ENCODE assay signal across 23 cellular contexts in the genomic region with DNA sequence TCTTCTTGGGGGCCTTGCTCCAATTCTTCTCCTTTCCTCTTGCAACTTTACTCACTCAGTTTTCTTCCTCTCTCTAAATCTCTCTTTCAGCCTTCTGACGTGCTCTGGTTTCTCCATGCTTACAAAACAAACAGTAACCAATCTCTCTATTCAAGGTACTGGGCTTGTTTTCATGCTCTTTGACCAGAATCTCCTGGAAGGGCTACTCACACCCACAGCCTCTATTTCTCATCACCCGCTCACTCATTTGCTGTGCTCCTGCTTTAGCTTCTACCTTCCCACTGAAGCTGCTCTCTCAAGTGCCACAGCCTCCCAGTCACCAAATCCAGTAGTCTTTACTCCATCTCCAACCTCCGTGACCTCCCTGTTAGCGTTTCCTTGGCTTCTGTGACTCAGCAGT.
DNase-seq lines count a peak whose midpoint lies in the region; ATAC-seq, FAIRE-seq and TF ChIP-seq lines count a peak whose summit lies in the region.
"Had no signal": no experiment of that assay in that cellular context is flagged by ENCODE, and none has a peak within 500 bp of the region (broad histone marks: within the 10 kb centered on the region; RNA-seq: fewer than 3 reads in every experiment).

No MANE protein-coding gene starts in this region.

- H3K4me2 ChIP-seq in HepG2 (ENCODE audit: low read depth, low read length) (no peak overlapping the region), mammary epithelial cell (ENCODE audit: insufficient read depth, low read depth, low read length) (no peak overlapping the region)

- no peaks in the 10 kb centered on the region for H3K9me3 Mint-ChIP-seq in WTC11
- H3K9me3 Mint-ChIP-seq: CD8-positive, alpha-beta T cell; HFFc6; IgD-negative memory B cell had no signal

- BruUV-seq in HepG2 (replicated peaks; lab: Mats Ljungman, UMichigan) (no TSS peak), mammary epithelial cell (replicated peaks; lab: Mats Ljungman, UMichigan) (no TSS peak)

- H3K4me1 ChIP-seq in HepG2 (ENCODE audit: insufficient read depth, low read length) (peaks cover 18% of the 10 kb centered on the region), vagina (peaks cover 9% of the 10 kb centered on the region), mammary epithelial cell (ENCODE audit: insufficient read depth, low read length) (no peaks in the 10 kb centered on the region)
- H3K4me1 ChIP-seq: BE2C had no signal

- H4K20me1 ChIP-seq in HepG2 (ENCODE audit: insufficient read depth, low read length) (no peaks in the 10 kb centered on the region; the same call in 1 of the 2 replicates), mammary epithelial cell (ENCODE audit: insufficient read depth, low read length) (no peaks in the 10 kb centered on the region)

- no peak overlapping the region for H3K4me3 Mint-ChIP-seq in WTC11
- H3K4me3 Mint-ChIP-seq: CD8-positive, alpha-beta T cell; HFFc6; IgD-negative memory B cell had no signal

- TF ChIP-seq EP300 in HepG2 (IDR thresholded peaks at IDR 0.05; ENCODE audit: low read depth in 2 of 2, low read length in 2 of 2) (no peak), HepG2 (CRISPR knock-in tag; IDR thresholded peaks at IDR 0.05; ENCODE audit: borderline replicate concordance) (no peak)

- H3K9ac ChIP-seq in HepG2 (ENCODE audit: insufficient read depth, low read depth, low read length) (no peak overlapping the region), mammary epithelial cell (ENCODE audit: insufficient read depth, low read length) (no peak overlapping the region)

- no peaks in the 10 kb centered on the region for H3K36me3 Mint-ChIP-seq in WTC11

- in situ Hi-C loops in HepG2 (cut with HindIII; ENCODE audit: extremely low pct_ligation_motif_present, low pct_unique_long_range_greater_than_20kb): no loop called here
- in situ Hi-C loops in mammary epithelial cell (cut with MboI; ENCODE audit: low sequenced_read_pairs in 2 of 2): no loop called here

- H2AFZ ChIP-seq in HepG2 (ENCODE audit: low read length) (no peak overlapping the region), mammary epithelial cell (ENCODE audit: low read depth, low read length) (no peak overlapping the region)

- H3K27ac ChIP-seq in HepG2 (ENCODE audit: extremely low read length, insufficient read depth, low read length) (peak overlapping the region; percentile 16), vagina (peak overlapping the region; percentile 31), mammary epithelial cell (ENCODE audit: insufficient read depth, low read depth, low read length) (no peak overlapping the region)
- H3K27ac ChIP-seq: C4-2B, HL-60 had no signal

- H3K79me2 ChIP-seq in HepG2 (ENCODE audit: insufficient read depth, low read length) (no peaks in the 10 kb centered on the region), mammary epithelial cell (ENCODE audit: insufficient read depth, low read length) (no peaks in the 10 kb centered on the region)

- intact Hi-C loops in HepG2 (cut with micrococcal nuclease; ENCODE audit: unreplicated experiment): no loop called here
- intact Hi-C loops in vagina (cut with DNase I): no loop called here
- intact Hi-C loops in mammary epithelial cell (cut with micrococcal nuclease): no loop called here

- no peak for TF ChIP-seq POLR2A in HepG2 (IDR thresholded peaks at IDR 0.05; ENCODE audit: insufficient read depth in 1 of 2, low read depth in 2 of 2, low read length in 2 of 2)
- TF ChIP-seq POLR2A in vagina (IDR thresholded peaks at IDR 0.05): no peak

- H3K27me3 Mint-ChIP-seq in WTC11 (ENCODE audit: low read depth): no peaks in the 10 kb centered on the region
- H3K27me3 Mint-ChIP-seq: IgD-negative memory B cell had no signal

- H3K27ac Mint-ChIP-seq in WTC11: no peak overlapping the region
- H3K27ac Mint-ChIP-seq: CD8-positive, alpha-beta T cell; HFFc6; IgD-negative memory B cell had no signal

- no peak for TF ChIP-seq RAD21 in HepG2 (CRISPR knock-in tag; IDR thresholded peaks at IDR 0.05)

- H3K36me3 ChIP-seq in HepG2 (replicated peaks in 1 of 2; ENCODE audit: control insufficient read depth in 1 of 2, insufficient read depth in 2 of 2, low read length in 2 of 2): peaks cover 29 to 85% of the 10 kb centered on the region in 2 experiments
- peaks cover 0 to 8% of the 10 kb centered on the region in 2 donors for H3K36me3 ChIP-seq in vagina
- peaks cover 2% of the 10 kb centered on the region for H3K36me3 ChIP-seq in mammary epithelial cell (ENCODE audit: insufficient read depth, low read length)
- H3K36me3 ChIP-seq: BE2C had no signal

- dilution Hi-C loops in mammary epithelial cell (cut with HindIII; ENCODE audit: low sequenced_read_pairs): no loop called here

- no peak for TF ChIP-seq CTCF in HepG2 (CRISPR knock-in tag; IDR thresholded peaks at IDR 0.05)
- no peak for TF ChIP-seq CTCF in vagina (IDR thresholded peaks at IDR 0.05)
- TF ChIP-seq CTCF in WTC11 (IDR thresholded peaks at IDR 0.05): no peak
- no peak for TF ChIP-seq CTCF in mammary epithelial cell (conservative IDR thresholded peaks at IDR 0.05 in 1 of 2, IDR thresholded peaks at IDR 0.05 in 1 of 2; ENCODE audit: extremely low read depth in 1 of 2, insufficient read depth in 1 of 2, low read depth in 1 of 2, low read length in 2 of 2)

- WGBS in HepG2 (ENCODE audit: low lambda C conversion rate): 69% methylated on average over 4 of the region's 4 CpGs
- 79% methylated on average over 4 of the region's 4 CpGs for WGBS in mammary epithelial cell (ENCODE audit: low coverage, missing lambda C conversion rate)

- peak; percentile 72 for ATAC-seq in HepG2
- ATAC-seq in WTC11: no peak
- ATAC-seq: CD8-positive, alpha-beta T cell had no signal

- no peaks in the 10 kb centered on the region for H3K4me1 Mint-ChIP-seq in WTC11

- DNase-seq in H4 (ENCODE audit: low spot score) (peak; percentile 21), M059J (ENCODE audit: low read depth) (peak; percentile 25), HepG2 (ENCODE audit: low spot score) (no peak), vagina (ENCODE audit: extremely low spot score in 2 of 2) (no peak), cerebellum (ENCODE audit: low spot score) (no peak), WTC11 (ENCODE audit: low spot score) (no peak), mammary epithelial cell (no peak)
- DNase-seq: BE2C; CD8-positive, alpha-beta T cell; COR-L47; DMS153; DMS79 treated with DMSO at 0.1 percent for 48 hours; EL; GOT3; HCEC 1CT; HFFc6 had no signal

- no peak for FAIRE-seq in HepG2 (lab: Jason Lieb, UNC)
- FAIRE-seq: A204.1, D721Med, G401.6, GM12891 had no signal

- H3K4me3 ChIP-seq in HepG2 (replicated peaks in 1 of 3; ENCODE audit: insufficient read depth in 1 of 3, low read depth in 2 of 3, low read length in 3 of 3): no peak overlapping the region
- no peak overlapping the region for H3K4me3 ChIP-seq in vagina
- H3K4me3 ChIP-seq in mammary epithelial cell (replicated peaks in 1 of 3; ENCODE audit: insufficient read depth in 1 of 3, low read depth in 2 of 3, low read length in 3 of 3): no peak overlapping the region

- CTCF ChIA-PET in HepG2 (lab: Yijun Ruan, JAX; ENCODE audit: low intra/inter-chr PET ratio, low total read pairs) (no interaction called here), WTC11 (lab: Charles Lee) (no interaction called here), mammary epithelial cell (lab: Charles Lee; ENCODE audit: low non-redundant PET) (no interaction called here)

- H3K9me3 ChIP-seq in HepG2 (ENCODE audit: low read length) (no peaks in the 10 kb centered on the region), vagina (no peaks in the 10 kb centered on the region), mammary epithelial cell (replicated peaks; ENCODE audit: insufficient read depth, low read length) (no peaks in the 10 kb centered on the region)
- H3K9me3 ChIP-seq: BE2C had no signal

- no peaks in the 10 kb centered on the region for H3K27me3 ChIP-seq in HepG2 (ENCODE audit: control insufficient read depth in 1 of 2, insufficient read depth in 2 of 2, low read length in 2 of 2)
- no peaks in the 10 kb centered on the region for H3K27me3 ChIP-seq in vagina
- H3K27me3 ChIP-seq in mammary epithelial cell (ENCODE audit: insufficient read depth, low read length): no peaks in the 10 kb centered on the region
- H3K27me3 ChIP-seq: BE2C had no signal

- POLR2A ChIA-PET in HepG2 (lab: Yijun Ruan, JAX): no interaction called here
- POLR2A ChIA-PET in WTC11 (lab: Charles Lee): no interaction called here

TF ChIP-seq in HepG2, 621 proteins besides CTCF, POLR2A, EP300 and RAD21:
- TF ChIP-seq SKI (IDR thresholded peaks at IDR 0.05; ENCODE audit: partially characterized antibody) (no peak), ZNF775 (CRISPR knock-in tag; IDR thresholded peaks at IDR 0.05; ENCODE audit: borderline replicate concordance) (no peak), ZKSCAN1 (IDR thresholded peaks at IDR 0.05; ENCODE audit: low read length) (no peak), ATF7-NPFF (CRISPR knock-in tag; IDR thresholded peaks at IDR 0.05; ENCODE audit: low read depth) (no peak), ARID2 (CRISPR knock-in tag; IDR thresholded peaks at IDR 0.05; ENCODE audit: borderline replicate concordance) (no peak), ZNF790 (CRISPR knock-in tag; IDR thresholded peaks at IDR 0.05; ENCODE audit: borderline replicate concordance) (no peak), ZNF138 (CRISPR knock-in tag; IDR thresholded peaks at IDR 0.05; ENCODE audit: low read depth) (no peak), NCOA2 (CRISPR knock-in tag; IDR thresholded peaks at IDR 0.05) (no peak), GTF3A (CRISPR knock-in tag; conservative IDR thresholded peaks at IDR 0.05) (no peak), ATF1 (CRISPR knock-in tag; IDR thresholded peaks at IDR 0.05) (no peak), IKZF4 (CRISPR knock-in tag; IDR thresholded peaks at IDR 0.05; ENCODE audit: borderline replicate concordance, low read depth, not compliant biosample characterization) (no peak)
TF ChIP-seq in HepG2: peak in this region for 0.

TF ChIP-seq in WTC11, 78 proteins besides CTCF, POLR2A, EP300 and RAD21 (continues in another document):
- TF ChIP-seq GRHL2 (CRISPR knock-in tag; IDR thresholded peaks at IDR 0.05; ENCODE audit: insufficient replicate concordance, severe bottlenecking) (no peak), NFYB (CRISPR knock-in tag; conservative IDR thresholded peaks at IDR 0.05; ENCODE audit: low read depth) (no peak), KAT7 (CRISPR knock-in tag; IDR thresholded peaks at IDR 0.05; ENCODE audit: borderline replicate concordance) (no peak)
- TF ChIP-seq, protein P1, sequence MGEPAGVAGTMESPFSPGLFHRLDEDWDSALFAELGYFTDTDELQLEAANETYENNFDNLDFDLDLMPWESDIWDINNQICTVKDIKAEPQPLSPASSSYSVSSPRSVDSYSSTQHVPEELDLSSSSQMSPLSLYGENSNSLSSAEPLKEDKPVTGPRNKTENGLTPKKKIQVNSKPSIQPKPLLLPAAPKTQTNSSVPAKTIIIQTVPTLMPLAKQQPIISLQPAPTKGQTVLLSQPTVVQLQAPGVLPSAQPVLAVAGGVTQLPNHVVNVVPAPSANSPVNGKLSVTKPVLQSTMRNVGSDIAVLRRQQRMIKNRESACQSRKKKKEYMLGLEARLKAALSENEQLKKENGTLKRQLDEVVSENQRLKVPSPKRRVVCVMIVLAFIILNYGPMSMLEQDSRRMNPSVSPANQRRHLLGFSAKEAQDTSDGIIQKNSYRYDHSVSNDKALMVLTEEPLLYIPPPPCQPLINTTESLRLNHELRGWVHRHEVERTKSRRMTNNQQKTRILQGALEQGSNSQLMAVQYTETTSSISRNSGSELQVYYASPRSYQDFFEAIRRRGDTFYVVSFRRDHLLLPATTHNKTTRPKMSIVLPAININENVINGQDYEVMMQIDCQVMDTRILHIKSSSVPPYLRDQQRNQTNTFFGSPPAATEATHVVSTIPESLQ (CRISPR knock-in tag; IDR thresholded peaks at IDR 0.05): no peak

Comparison
In these comparisons a context has a peak if more than half of its experiments do, and no peak if none do; other contexts are left out.
1. DNase-seq: peak in H4 (single experiment) and M059J (single experiment); none in HepG2 (single experiment), vagina (0 of 2), cerebellum (single experiment), WTC11 (single experiment) and mammary epithelial cell (single experiment).